Comparison of ENCODE assay signal across 1 cellular context in the genomic region with DNA sequence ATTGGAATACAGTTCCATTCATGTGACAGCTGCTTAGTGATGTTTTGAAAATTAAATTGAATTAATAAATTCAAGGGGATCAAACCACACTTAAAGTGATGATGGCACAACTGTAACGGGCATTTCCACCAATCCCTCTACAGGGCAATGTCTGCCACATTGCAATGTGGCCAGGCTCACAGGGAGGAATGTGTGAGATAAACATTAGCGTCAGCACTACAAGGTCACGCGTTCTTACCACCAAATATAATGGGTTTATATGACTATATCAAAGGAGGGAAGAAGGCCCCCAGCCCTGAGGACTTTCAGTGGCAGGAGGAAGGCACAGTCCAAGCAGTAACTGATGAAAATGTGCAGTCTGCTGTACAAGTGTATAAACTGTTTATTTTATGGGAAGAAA.
TF ChIP-seq lines count a peak whose summit lies in the region.

No MANE protein-coding gene starts in this region.

TF ChIP-seq in IMR-90, 13 proteins besides CTCF, POLR2A, EP300 and RAD21 (continued from another document):
- TF ChIP-seq MAZ (IDR thresholded peaks at IDR 0.05; ENCODE audit: borderline replicate concordance, low read depth, low read length) (no peak), MAFK (IDR thresholded peaks at IDR 0.05; ENCODE audit: low read depth, low read length) (no peak), CEBPB (IDR thresholded peaks at IDR 0.05; ENCODE audit: low read depth, low read length) (no peak), NFE2L2 (IDR thresholded peaks at IDR 0.05; ENCODE audit: low read depth, low read length) (no peak), SMC3 (IDR thresholded peaks at IDR 0.05; ENCODE audit: low read depth, low read length) (no peak), BHLHE40 (IDR thresholded peaks at IDR 0.05; ENCODE audit: low read depth, low read length) (no peak), CHD1 (IDR thresholded peaks at IDR 0.05; ENCODE audit: low read depth, low read length) (no peak)
